Comparison of ENCODE assay signal across 1 cellular context in the genomic region with DNA sequence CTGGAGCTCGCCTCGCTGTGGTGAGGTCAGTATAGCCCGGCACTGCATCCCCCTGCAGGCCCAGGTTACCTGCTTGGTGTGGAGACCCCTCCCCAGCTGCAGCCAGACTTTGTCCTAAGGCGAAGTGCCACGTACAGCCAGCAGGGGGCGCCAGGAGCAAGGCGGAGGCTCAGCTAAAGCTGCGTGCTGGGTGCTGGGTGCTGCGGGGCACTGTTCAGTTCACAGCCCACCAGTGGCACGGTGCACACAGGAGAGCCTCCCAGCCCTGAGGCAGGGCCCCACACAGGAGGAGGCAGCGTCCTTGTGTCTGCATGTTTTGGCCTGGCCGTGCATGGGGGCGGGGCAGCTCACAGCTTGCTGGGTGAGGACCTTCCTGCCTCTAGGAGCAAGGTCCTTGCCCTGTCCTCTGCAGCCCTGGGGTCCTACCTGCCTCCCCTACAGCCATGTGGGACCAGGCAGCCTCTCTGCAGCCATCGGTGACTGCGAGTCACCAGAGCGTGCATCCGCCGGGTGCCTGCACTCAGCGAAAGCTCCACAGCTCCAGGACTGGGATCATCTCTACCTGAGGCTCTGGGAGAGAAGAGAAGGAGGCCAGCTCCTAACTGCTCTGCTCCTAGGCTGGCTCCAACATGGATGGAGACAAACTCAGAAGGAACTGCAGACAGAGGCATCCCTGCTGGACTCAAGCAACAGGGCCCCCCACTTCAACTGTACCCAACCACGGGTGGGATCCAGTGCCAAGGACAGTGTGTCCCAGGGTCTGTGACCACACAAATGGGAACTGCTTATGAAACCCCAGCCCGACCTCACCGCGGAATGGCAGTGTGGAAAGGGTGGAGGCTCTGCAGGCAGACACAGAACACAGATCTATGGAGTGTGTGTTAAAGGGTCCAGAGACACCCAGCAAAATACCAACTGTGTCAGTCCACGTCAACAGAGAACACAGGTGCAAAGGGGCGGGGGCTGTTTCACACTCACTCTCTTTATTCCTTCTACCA.
TF ChIP-seq lines count a peak whose summit lies in the region.

No MANE protein-coding gene starts in this region.

TF ChIP-seq in GM12878, 131 proteins besides CTCF, POLR2A, EP300 and RAD21 (continued from another document):
- TF ChIP-seq, protein P1, sequence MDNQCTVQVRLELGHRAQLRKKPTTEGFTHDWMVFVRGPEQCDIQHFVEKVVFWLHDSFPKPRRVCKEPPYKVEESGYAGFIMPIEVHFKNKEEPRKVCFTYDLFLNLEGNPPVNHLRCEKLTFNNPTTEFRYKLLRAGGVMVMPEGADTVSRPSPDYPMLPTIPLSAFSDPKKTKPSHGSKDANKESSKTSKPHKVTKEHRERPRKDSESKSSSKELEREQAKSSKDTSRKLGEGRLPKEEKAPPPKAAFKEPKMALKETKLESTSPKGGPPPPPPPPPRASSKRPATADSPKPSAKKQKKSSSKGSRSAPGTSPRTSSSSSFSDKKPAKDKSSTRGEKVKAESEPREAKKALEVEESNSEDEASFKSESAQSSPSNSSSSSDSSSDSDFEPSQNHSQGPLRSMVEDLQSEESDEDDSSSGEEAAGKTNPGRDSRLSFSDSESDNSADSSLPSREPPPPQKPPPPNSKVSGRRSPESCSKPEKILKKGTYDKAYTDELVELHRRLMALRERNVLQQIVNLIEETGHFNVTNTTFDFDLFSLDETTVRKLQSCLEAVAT (IDR thresholded peaks at IDR 0.05) = no peak
- TF ChIP-seq SMARCA5 (IDR thresholded peaks at IDR 0.05) = peak; percentile 64; the same call in 1 of the 2 replicates
- 0 out of 2 replicates have a peak, but pooled peaks have one; percentile 12 for TF ChIP-seq NR2F1 (conservative IDR thresholded peaks at IDR 0.05)
- no peak for TF ChIP-seq KDM1A (IDR thresholded peaks at IDR 0.05; ENCODE audit: borderline replicate concordance)
- peak; percentile 55 for TF ChIP-seq LARP7 (IDR thresholded peaks at IDR 0.05)
- TF ChIP-seq, protein P2, sequence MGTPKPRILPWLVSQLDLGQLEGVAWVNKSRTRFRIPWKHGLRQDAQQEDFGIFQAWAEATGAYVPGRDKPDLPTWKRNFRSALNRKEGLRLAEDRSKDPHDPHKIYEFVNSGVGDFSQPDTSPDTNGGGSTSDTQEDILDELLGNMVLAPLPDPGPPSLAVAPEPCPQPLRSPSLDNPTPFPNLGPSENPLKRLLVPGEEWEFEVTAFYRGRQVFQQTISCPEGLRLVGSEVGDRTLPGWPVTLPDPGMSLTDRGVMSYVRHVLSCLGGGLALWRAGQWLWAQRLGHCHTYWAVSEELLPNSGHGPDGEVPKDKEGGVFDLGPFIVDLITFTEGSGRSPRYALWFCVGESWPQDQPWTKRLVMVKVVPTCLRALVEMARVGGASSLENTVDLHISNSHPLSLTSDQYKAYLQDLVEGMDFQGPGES (IDR thresholded peaks at IDR 0.05) = no peak
- TF ChIP-seq SMAD1 (IDR thresholded peaks at IDR 0.05; ENCODE audit: low read depth, partially characterized antibody) = no peak
TF ChIP-seq in GM12878: peak in this region for 11.
